Comparison of ENCODE assay signal across 27 cellular contexts in genomic region chr7:67875558-67875957, GRCh38.
"Had no signal": no experiment of that assay in that cellular context is flagged by ENCODE, and none has a peak within 500 bp of the region (broad histone marks: within the 10 kb centered on the region; RNA-seq: fewer than 3 reads in every experiment).

No MANE protein-coding gene starts in this region.

- H3K36me3 Mint-ChIP-seq: immature natural killer cell had no signal

- DNase-seq: dermis blood vessel endothelial cell; dorsolateral prefrontal cortex; effector CD4-positive, alpha-beta T cell; effector memory CD4-positive, alpha-beta T cell; erythroblast; esophagus squamous epithelium; foreskin fibroblast; foreskin melanocyte; gastrocnemius medialis; heart left ventricle; hypothalamus; immature natural killer cell; islet precursor cell; kidney; kidney glomerular epithelial cell; left colon; left ventricle myocardium superior; lower lobe of right lung; mesenchymal stem cell; midbrain had no signal

- H3K27ac ChIP-seq: coronary artery, dorsolateral prefrontal cortex, epithelial cell of prostate, esophagus squamous epithelium, gastrocnemius medialis, heart left ventricle, hepatocyte, lower lobe of right lung had no signal

- H3K4me3 Mint-ChIP-seq: immature natural killer cell had no signal

- H2AFZ ChIP-seq: hepatocyte had no signal

- H3K79me2 ChIP-seq: hepatocyte had no signal

- H3K4me2 ChIP-seq: hepatocyte had no signal

- H3K27me3 ChIP-seq: hepatocyte had no signal

- H3K27ac Mint-ChIP-seq: immature natural killer cell had no signal

- H3K4me3 ChIP-seq: coronary artery, dorsolateral prefrontal cortex, esophagus squamous epithelium, gastrocnemius medialis, heart left ventricle, hepatocyte, lower lobe of right lung had no signal

- H3K9me3 ChIP-seq: esophagus squamous epithelium, gastrocnemius medialis, heart left ventricle, lower lobe of right lung had no signal

- H3K36me3 ChIP-seq: esophagus squamous epithelium, gastrocnemius medialis, heart left ventricle, lower lobe of right lung had no signal

- H3K4me1 ChIP-seq: esophagus squamous epithelium, gastrocnemius medialis, heart left ventricle, lower lobe of right lung had no signal

- ATAC-seq: esophagus mucosa, gastrocnemius medialis, heart left ventricle, left colon, left lobe of liver, left ventricle myocardium superior, lower lobe of right lung had no signal

- FAIRE-seq: colon, endometrium, kidney had no signal

- H3K4me1 Mint-ChIP-seq: immature natural killer cell had no signal
